8 cellular contexts compared by ENCODE assay signal in genomic region chr6:36678488-36679042, GRCh38. TPM values are rescaled to one million over a fixed set of nuclear protein-coding genes. Genes with fewer than 3 reads are reported as not detected.
A peak's percentile ranks its signal among the peaks of the same experiment; 100 is the strongest.
DNase-seq lines count a peak whose midpoint lies in the region; ATAC-seq and TF ChIP-seq lines count a peak whose summit lies in the region.

Gene CDKN1A, plus strand, starts transcription at chr6:36678714. Its CDS starts 5,388 bp downstream, at chr6:36684102.

- no peak for TF ChIP-seq CTCF in choroid plexus epithelial cell (conservative IDR thresholded peaks at IDR 0.05; ENCODE audit: low read depth, low read length)

- ATAC-seq in GM18867 (IDR thresholded peaks at IDR 0.05; ENCODE audit: unreplicated experiment) (peak; percentile 57), HG03280 (IDR thresholded peaks at IDR 0.05; ENCODE audit: unreplicated experiment) (peak; percentile 48)

- peak within 1 kb of the TSS; percentile 98 for H3K4me3 ChIP-seq in choroid plexus epithelial cell (ENCODE audit: low read depth, low read length)

- DNase-seq in A172 (ENCODE audit: low spot score) = peak; percentile 69
- peak; percentile 80 to 98 for DNase-seq in NCI-H446 (lab: John Stamatoyannopoulos, UW)
- peak; percentile 53 to 68 for DNase-seq in activated CD4-positive, alpha-beta T cell treated with anti-CD3 and anti-CD28 coated beads for 24 hours (ENCODE audit: low read depth in 2 of 2)
- peak; percentile 90 for DNase-seq in choroid plexus epithelial cell (ENCODE audit: low read depth)
- DNase-seq in kidney tubule cell (ENCODE audit: low spot score) = peak; percentile 95
- peak; percentile 46 to 50 for DNase-seq in stimulated activated CD4-positive, alpha-beta T cell treated with anti-CD3 and anti-CD28 coated beads, Interleukin-1b, Interleukin-23, amount 100 ng/mL, for 1 hour (ENCODE audit: low read depth in 2 of 2)

RNA-seq across cellular contexts. Expression of gene CDKN1A, which starts in this region (rescaled TPM):
- total RNA-seq in A172 (2014; rRNA removed; shearing (Covaris generic)) = 207 TPM in 2 replicates

Comparison
In these comparisons a context has a peak if more than half of its experiments do, and no peak if none do; other contexts are left out.
1. Peak in every context shown above with its lines: DNase-seq, ATAC-seq and H3K4me3 ChIP-seq.